In the genomic region with DNA sequence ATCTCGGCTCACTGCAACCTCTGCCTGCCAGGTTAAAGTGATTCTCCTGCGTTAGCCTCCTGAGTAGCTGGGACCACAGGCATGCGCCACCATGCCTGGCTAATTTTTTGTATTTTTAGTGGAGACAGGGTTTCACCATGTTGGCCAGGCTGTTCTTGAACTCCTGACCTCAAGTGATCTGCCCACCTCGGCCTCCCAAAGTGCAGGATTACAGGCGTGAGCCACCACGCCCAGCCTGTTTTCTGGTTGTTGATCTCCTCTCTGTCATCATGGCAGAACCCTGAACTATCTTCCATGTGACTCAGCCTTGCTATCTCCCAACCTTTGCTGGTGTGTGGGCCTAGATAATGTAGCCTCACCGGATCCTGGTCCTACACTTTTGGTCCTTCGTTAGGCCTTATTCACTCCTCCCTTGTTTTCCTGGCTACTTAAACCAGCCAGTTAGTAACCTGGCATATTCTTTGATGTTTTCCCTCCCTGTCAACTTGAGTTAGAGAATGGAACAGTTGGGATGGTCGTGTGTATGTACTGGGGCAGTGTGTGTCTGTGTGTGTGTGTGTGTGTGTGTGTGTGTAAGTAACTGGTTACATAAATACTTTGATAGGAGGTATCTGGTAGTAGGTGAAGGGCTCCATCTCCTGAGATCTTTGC, we compare ENCODE assay signal across 1 cellular context.
TF ChIP-seq lines count a peak whose summit lies in the region.
"Not testable (repeated sequence)": the region's sequence is repeated elsewhere in the genome, so short reads cannot be mapped to it uniquely, and the experiment has no call there.

No MANE protein-coding gene starts in this region.

TF ChIP-seq in K562, 482 proteins besides CTCF, POLR2A, EP300 and RAD21 (continued from another document and continues in another):
- TF ChIP-seq, protein P1, sequence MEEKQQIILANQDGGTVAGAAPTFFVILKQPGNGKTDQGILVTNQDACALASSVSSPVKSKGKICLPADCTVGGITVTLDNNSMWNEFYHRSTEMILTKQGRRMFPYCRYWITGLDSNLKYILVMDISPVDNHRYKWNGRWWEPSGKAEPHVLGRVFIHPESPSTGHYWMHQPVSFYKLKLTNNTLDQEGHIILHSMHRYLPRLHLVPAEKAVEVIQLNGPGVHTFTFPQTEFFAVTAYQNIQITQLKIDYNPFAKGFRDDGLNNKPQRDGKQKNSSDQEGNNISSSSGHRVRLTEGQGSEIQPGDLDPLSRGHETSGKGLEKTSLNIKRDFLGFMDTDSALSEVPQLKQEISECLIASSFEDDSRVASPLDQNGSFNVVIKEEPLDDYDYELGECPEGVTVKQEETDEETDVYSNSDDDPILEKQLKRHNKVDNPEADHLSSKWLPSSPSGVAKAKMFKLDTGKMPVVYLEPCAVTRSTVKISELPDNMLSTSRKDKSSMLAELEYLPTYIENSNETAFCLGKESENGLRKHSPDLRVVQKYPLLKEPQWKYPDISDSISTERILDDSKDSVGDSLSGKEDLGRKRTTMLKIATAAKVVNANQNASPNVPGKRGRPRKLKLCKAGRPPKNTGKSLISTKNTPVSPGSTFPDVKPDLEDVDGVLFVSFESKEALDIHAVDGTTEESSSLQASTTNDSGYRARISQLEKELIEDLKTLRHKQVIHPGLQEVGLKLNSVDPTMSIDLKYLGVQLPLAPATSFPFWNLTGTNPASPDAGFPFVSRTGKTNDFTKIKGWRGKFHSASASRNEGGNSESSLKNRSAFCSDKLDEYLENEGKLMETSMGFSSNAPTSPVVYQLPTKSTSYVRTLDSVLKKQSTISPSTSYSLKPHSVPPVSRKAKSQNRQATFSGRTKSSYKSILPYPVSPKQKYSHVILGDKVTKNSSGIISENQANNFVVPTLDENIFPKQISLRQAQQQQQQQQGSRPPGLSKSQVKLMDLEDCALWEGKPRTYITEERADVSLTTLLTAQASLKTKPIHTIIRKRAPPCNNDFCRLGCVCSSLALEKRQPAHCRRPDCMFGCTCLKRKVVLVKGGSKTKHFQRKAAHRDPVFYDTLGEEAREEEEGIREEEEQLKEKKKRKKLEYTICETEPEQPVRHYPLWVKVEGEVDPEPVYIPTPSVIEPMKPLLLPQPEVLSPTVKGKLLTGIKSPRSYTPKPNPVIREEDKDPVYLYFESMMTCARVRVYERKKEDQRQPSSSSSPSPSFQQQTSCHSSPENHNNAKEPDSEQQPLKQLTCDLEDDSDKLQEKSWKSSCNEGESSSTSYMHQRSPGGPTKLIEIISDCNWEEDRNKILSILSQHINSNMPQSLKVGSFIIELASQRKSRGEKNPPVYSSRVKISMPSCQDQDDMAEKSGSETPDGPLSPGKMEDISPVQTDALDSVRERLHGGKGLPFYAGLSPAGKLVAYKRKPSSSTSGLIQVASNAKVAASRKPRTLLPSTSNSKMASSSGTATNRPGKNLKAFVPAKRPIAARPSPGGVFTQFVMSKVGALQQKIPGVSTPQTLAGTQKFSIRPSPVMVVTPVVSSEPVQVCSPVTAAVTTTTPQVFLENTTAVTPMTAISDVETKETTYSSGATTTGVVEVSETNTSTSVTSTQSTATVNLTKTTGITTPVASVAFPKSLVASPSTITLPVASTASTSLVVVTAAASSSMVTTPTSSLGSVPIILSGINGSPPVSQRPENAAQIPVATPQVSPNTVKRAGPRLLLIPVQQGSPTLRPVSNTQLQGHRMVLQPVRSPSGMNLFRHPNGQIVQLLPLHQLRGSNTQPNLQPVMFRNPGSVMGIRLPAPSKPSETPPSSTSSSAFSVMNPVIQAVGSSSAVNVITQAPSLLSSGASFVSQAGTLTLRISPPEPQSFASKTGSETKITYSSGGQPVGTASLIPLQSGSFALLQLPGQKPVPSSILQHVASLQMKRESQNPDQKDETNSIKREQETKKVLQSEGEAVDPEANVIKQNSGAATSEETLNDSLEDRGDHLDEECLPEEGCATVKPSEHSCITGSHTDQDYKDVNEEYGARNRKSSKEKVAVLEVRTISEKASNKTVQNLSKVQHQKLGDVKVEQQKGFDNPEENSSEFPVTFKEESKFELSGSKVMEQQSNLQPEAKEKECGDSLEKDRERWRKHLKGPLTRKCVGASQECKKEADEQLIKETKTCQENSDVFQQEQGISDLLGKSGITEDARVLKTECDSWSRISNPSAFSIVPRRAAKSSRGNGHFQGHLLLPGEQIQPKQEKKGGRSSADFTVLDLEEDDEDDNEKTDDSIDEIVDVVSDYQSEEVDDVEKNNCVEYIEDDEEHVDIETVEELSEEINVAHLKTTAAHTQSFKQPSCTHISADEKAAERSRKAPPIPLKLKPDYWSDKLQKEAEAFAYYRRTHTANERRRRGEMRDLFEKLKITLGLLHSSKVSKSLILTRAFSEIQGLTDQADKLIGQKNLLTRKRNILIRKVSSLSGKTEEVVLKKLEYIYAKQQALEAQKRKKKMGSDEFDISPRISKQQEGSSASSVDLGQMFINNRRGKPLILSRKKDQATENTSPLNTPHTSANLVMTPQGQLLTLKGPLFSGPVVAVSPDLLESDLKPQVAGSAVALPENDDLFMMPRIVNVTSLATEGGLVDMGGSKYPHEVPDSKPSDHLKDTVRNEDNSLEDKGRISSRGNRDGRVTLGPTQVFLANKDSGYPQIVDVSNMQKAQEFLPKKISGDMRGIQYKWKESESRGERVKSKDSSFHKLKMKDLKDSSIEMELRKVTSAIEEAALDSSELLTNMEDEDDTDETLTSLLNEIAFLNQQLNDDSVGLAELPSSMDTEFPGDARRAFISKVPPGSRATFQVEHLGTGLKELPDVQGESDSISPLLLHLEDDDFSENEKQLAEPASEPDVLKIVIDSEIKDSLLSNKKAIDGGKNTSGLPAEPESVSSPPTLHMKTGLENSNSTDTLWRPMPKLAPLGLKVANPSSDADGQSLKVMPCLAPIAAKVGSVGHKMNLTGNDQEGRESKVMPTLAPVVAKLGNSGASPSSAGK (IDR thresholded peaks at IDR 0.05): peak; percentile 87
- TF ChIP-seq ZNF311 (CRISPR knock-in tag; IDR thresholded peaks at IDR 0.05): peak; percentile 88
- peak; percentile 92 for TF ChIP-seq TCF7 (IDR thresholded peaks at IDR 0.05; ENCODE audit: borderline replicate concordance)
- TF ChIP-seq MTA1 (IDR thresholded peaks at IDR 0.05; ENCODE audit: borderline replicate concordance): peak; percentile 90
- TF ChIP-seq, protein P2, sequence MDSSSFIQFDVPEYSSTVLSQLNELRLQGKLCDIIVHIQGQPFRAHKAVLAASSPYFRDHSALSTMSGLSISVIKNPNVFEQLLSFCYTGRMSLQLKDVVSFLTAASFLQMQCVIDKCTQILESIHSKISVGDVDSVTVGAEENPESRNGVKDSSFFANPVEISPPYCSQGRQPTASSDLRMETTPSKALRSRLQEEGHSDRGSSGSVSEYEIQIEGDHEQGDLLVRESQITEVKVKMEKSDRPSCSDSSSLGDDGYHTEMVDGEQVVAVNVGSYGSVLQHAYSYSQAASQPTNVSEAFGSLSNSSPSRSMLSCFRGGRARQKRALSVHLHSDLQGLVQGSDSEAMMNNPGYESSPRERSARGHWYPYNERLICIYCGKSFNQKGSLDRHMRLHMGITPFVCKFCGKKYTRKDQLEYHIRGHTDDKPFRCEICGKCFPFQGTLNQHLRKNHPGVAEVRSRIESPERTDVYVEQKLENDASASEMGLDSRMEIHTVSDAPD (CRISPR knock-in tag; IDR thresholded peaks at IDR 0.05): peak; percentile 69; the same call in 1 of the 2 replicates
- TF ChIP-seq CEBPB (tag; IDR thresholded peaks at IDR 0.05): 0 out of 2 replicates have a peak, but pooled peaks have one; percentile 48
- peak; percentile 98 for TF ChIP-seq FOSL1 (tag; conservative IDR thresholded peaks at IDR 0.05)
- peak; percentile 83 for TF ChIP-seq MEF2D (tag; conservative IDR thresholded peaks at IDR 0.05; ENCODE audit: low read depth)
- peak; percentile 96 for TF ChIP-seq HDAC2 (IDR thresholded peaks at IDR 0.05)
- TF ChIP-seq, protein P3, sequence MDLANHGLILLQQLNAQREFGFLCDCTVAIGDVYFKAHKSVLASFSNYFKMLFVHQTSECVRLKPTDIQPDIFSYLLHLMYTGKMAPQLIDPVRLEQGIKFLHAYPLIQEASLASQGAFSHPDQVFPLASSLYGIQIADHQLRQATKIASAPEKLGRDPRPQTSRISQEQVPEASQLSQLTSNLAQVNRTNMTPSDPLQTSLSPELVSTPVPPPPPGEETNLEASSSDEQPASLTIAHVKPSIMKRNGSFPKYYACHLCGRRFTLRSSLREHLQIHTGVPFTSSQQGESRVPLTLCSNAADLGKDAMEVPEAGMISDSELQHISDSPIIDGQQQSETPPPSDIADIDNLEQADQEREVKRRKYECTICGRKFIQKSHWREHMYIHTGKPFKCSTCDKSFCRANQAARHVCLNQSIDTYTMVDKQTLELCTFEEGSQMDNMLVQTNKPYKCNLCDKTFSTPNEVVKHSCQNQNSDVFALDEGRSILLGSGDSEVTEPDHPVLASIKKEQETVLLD (IDR thresholded peaks at IDR 0.05): peak; percentile 91
- TF ChIP-seq NRF1 (conservative IDR thresholded peaks at IDR 0.05 in 1 of 2, IDR thresholded peaks at IDR 0.05 in 1 of 2): peak; percentile 49 to 54
- TF ChIP-seq HDGF (IDR thresholded peaks at IDR 0.05): peak; percentile 96; the same call in 1 of the 2 replicates
- peak; percentile 66 for TF ChIP-seq MTF1 (CRISPR knock-in tag; IDR thresholded peaks at IDR 0.05; ENCODE audit: borderline replicate concordance)
- TF ChIP-seq NBN (IDR thresholded peaks at IDR 0.05; ENCODE audit: low read depth): peak; percentile 97
- TF ChIP-seq KAT8 (IDR thresholded peaks at IDR 0.05; ENCODE audit: low read depth): 0 out of 2 replicates have a peak, but pooled peaks have one; percentile 1
- peak; percentile 75 to 93 for TF ChIP-seq HDAC1 (IDR thresholded peaks at IDR 0.05)
- peak; percentile 52; the same call in 1 of the 2 replicates for TF ChIP-seq SMAD3 (CRISPR knock-in tag; conservative IDR thresholded peaks at IDR 0.05)
- peak; percentile 90; the same call in 1 of the 2 replicates for TF ChIP-seq ZEB2 (IDR thresholded peaks at IDR 0.05)
- TF ChIP-seq NFE2 (IDR thresholded peaks at IDR 0.05; ENCODE audit: low read depth): peak; percentile 87
- TF ChIP-seq CTBP1 (IDR thresholded peaks at IDR 0.05; ENCODE audit: borderline replicate concordance): peak; percentile 96
- peak; percentile 23 for TF ChIP-seq POLR3A (IDR thresholded peaks at IDR 0.05; ENCODE audit: borderline replicate concordance, extremely low read depth, insufficient read depth, insufficient read length)
- TF ChIP-seq CEBPG (CRISPR knock-in tag; IDR thresholded peaks at IDR 0.05): peak; percentile 35; the same call in 1 of the 2 replicates
- not testable (repeated sequence) for TF ChIP-seq CEBPG (tag; conservative IDR thresholded peaks at IDR 0.05 in 1 of 2, IDR thresholded peaks at IDR 0.05 in 1 of 2)
- TF ChIP-seq FOXK2 (conservative IDR thresholded peaks at IDR 0.05 in 1 of 2, IDR thresholded peaks at IDR 0.05 in 1 of 2; ENCODE audit: low read depth in 2 of 2): peak; percentile 97 to 98
- TF ChIP-seq JUN (IDR thresholded peaks at IDR 0.05; ENCODE audit: borderline replicate concordance, low read depth, low read length): peak; percentile 90
- peak; percentile 87; the same call in 1 of the 2 replicates for TF ChIP-seq JUN (CRISPR knock-in tag; IDR thresholded peaks at IDR 0.05; ENCODE audit: borderline replicate concordance)
- TF ChIP-seq ARID2 (IDR thresholded peaks at IDR 0.05): peak; percentile 73
- TF ChIP-seq, protein P4, sequence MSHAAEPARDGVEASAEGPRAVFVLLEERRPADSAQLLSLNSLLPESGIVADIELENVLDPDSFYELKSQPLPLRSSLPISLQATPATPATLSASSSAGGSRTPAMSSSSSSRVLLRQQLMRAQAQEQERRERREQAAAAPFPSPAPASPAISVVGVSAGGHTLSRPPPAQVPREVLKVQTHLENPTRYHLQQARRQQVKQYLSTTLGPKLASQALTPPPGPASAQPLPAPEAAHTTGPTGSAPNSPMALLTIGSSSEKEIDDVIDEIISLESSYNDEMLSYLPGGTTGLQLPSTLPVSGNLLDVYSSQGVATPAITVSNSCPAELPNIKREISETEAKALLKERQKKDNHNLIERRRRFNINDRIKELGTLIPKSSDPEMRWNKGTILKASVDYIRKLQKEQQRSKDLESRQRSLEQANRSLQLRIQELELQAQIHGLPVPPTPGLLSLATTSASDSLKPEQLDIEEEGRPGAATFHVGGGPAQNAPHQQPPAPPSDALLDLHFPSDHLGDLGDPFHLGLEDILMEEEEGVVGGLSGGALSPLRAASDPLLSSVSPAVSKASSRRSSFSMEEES (CRISPR knock-in tag; IDR thresholded peaks at IDR 0.05): 0 out of 2 replicates have a peak, but pooled peaks have one; percentile 7
- TF ChIP-seq MECOM (CRISPR knock-in tag; IDR thresholded peaks at IDR 0.05): peak; percentile 87
- peak in 1 of 2 experiments; percentile 98; a peak in 2 of 3 replicates for TF ChIP-seq CBX3 (IDR thresholded peaks at IDR 0.05; ENCODE audit: borderline replicate concordance in 1 of 2, low read length in 2 of 2)
- TF ChIP-seq NCOR1 (IDR thresholded peaks at IDR 0.05): peak; percentile 98
- TF ChIP-seq NR4A1 (CRISPR knock-in tag; IDR thresholded peaks at IDR 0.05): peak; percentile 38; the same call in 1 of the 2 replicates
- peak; percentile 95 for TF ChIP-seq NR4A1 (tag; IDR thresholded peaks at IDR 0.05)
- TF ChIP-seq ZNF41 (CRISPR knock-in tag; conservative IDR thresholded peaks at IDR 0.05): peak; percentile 57; the same call in 1 of the 2 replicates
- peak; percentile 68; the same call in 1 of the 2 replicates for TF ChIP-seq MAFF (IDR thresholded peaks at IDR 0.05; ENCODE audit: low read length)
- peak in 1 of 2 experiments; percentile 60; a peak in 3 of 4 replicates for TF ChIP-seq MAZ (CRISPR knock-in tag; conservative IDR thresholded peaks at IDR 0.05 in 1 of 2, IDR thresholded peaks at IDR 0.05 in 1 of 2)
- peak; percentile 82 for TF ChIP-seq CREM (IDR thresholded peaks at IDR 0.05; ENCODE audit: low read depth)
- TF ChIP-seq, protein P5, sequence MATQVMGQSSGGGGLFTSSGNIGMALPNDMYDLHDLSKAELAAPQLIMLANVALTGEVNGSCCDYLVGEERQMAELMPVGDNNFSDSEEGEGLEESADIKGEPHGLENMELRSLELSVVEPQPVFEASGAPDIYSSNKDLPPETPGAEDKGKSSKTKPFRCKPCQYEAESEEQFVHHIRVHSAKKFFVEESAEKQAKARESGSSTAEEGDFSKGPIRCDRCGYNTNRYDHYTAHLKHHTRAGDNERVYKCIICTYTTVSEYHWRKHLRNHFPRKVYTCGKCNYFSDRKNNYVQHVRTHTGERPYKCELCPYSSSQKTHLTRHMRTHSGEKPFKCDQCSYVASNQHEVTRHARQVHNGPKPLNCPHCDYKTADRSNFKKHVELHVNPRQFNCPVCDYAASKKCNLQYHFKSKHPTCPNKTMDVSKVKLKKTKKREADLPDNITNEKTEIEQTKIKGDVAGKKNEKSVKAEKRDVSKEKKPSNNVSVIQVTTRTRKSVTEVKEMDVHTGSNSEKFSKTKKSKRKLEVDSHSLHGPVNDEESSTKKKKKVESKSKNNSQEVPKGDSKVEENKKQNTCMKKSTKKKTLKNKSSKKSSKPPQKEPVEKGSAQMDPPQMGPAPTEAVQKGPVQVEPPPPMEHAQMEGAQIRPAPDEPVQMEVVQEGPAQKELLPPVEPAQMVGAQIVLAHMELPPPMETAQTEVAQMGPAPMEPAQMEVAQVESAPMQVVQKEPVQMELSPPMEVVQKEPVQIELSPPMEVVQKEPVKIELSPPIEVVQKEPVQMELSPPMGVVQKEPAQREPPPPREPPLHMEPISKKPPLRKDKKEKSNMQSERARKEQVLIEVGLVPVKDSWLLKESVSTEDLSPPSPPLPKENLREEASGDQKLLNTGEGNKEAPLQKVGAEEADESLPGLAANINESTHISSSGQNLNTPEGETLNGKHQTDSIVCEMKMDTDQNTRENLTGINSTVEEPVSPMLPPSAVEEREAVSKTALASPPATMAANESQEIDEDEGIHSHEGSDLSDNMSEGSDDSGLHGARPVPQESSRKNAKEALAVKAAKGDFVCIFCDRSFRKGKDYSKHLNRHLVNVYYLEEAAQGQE (CRISPR knock-in tag; IDR thresholded peaks at IDR 0.05; ENCODE audit: low read depth): peak; percentile 35; the same call in 1 of the 2 replicates
- peak; percentile 97 for TF ChIP-seq SMARCC2 (IDR thresholded peaks at IDR 0.05; ENCODE audit: low read depth)
- 0 out of 4 replicates have a peak, but pooled peaks of 1 of the 2 experiments have one; percentile 54 for TF ChIP-seq SRF (CRISPR knock-in tag; IDR thresholded peaks at IDR 0.05)
